20 cellular contexts compared by ENCODE assay signal in the genomic region with DNA sequence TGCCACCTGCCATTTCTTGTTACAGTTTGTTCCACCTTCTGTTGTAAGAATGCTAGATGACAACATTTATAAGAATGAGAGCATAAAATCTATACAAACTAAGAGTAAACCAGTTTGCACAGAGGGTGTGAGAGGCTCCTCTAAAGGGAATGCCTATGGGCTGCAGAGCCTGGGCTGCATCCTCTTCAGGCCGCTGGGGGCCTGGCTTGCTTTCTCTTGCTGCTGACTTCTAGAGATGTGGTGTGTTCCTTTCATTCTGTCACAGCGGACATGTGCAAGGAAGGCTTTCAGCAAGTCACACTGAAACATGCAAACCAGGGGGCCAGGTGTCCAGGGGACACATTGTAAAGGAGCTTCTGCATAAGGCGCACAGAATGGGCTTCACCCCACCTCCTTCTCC. TPM values are rescaled to one million over a fixed set of nuclear protein-coding genes. Genes with fewer than 3 reads are reported as not detected.
DNase-seq lines count a peak whose midpoint lies in the region; ATAC-seq and TF ChIP-seq lines count a peak whose summit lies in the region.
"Had no signal": no experiment of that assay in that cellular context is flagged by ENCODE, and none has a peak within 500 bp of the region (broad histone marks: within the 10 kb centered on the region; RNA-seq: fewer than 3 reads in every experiment).

No MANE protein-coding gene starts in this region.

- H3K9me3 Mint-ChIP-seq in effector memory CD8-positive, alpha-beta T cell = no peaks in the 10 kb centered on the region
- H3K9me3 Mint-ChIP-seq: CD14-positive monocyte had no signal

- H3K9me3 ChIP-seq in cardiac muscle cell (ENCODE audit: low read depth) (no peaks in the 10 kb centered on the region), heart right ventricle (no peaks in the 10 kb centered on the region), MM.1S (replicated peaks; ENCODE audit: insufficient read depth, low read length) (no peaks in the 10 kb centered on the region), stomach smooth muscle (ENCODE audit: control insufficient read depth in 2 of 2, low read length in 2 of 2) (no peaks in the 10 kb centered on the region)
- H3K9me3 ChIP-seq: SJSA1 had no signal

- 86 to 90% methylated on average over 3 of the region's 3 CpGs for WGBS in heart right ventricle, 2 donors

- peaks cover 0 to 24% of the 10 kb centered on the region in 2 donors for H3K27me3 Mint-ChIP-seq in effector memory CD8-positive, alpha-beta T cell
- H3K27me3 Mint-ChIP-seq: B cell had no signal

- DNase-seq in cardiac muscle cell (ENCODE audit: low read depth in 1 of 2, low spot score in 1 of 2) = no peak
- DNase-seq in heart right ventricle = no peak
- no peak for DNase-seq in MM.1S
- DNase-seq in NCI-H1105 (lab: John Stamatoyannopoulos, UW) = no peak
- DNase-seq in HuH-7.5 (ENCODE audit: low spot score) = no peak
- no peak for DNase-seq in effector memory CD8-positive, alpha-beta T cell
- DNase-seq: DMS79, NCI-H1092 treated with DMSO at 0.1 percent for 48 hours, NCI-H146, NCI-H2029, NCI-H345, NCI-H524, NCI-H774 had no signal

- H3K27ac Mint-ChIP-seq in effector memory CD8-positive, alpha-beta T cell = no peak overlapping the region
- H3K27ac Mint-ChIP-seq: B cell had no signal

- H3K27me3 ChIP-seq in cardiac muscle cell = no peaks in the 10 kb centered on the region
- no peaks in the 10 kb centered on the region for H3K27me3 ChIP-seq in heart right ventricle
- peaks cover 47% of the 10 kb centered on the region for H3K27me3 ChIP-seq in MM.1S (replicated peaks; ENCODE audit: insufficient read depth, low read length)
- no peaks in the 10 kb centered on the region for H3K27me3 ChIP-seq in stomach smooth muscle (ENCODE audit: control insufficient read depth in 1 of 2, insufficient read depth in 2 of 2, low read length in 2 of 2)
- H3K27me3 ChIP-seq: SJSA1 had no signal

- H3K9ac ChIP-seq in MM.1S (ENCODE audit: low read length) = no peak overlapping the region
- H3K9ac ChIP-seq in stomach smooth muscle (ENCODE audit: low read length in 2 of 2) = no peak overlapping the region

- no peak overlapping the region for H3K4me3 Mint-ChIP-seq in effector memory CD8-positive, alpha-beta T cell
- H3K4me3 Mint-ChIP-seq: B cell, CD14-positive monocyte had no signal

- H4K20me1 ChIP-seq in MM.1S (ENCODE audit: insufficient read depth, low read length) = no peaks in the 10 kb centered on the region

- no peak overlapping the region for H3K4me2 ChIP-seq in MM.1S (ENCODE audit: low read depth, low read length)

- ATAC-seq in heart right ventricle (no peak), esophagus mucosa (peak; percentile 7)
- ATAC-seq in effector memory CD8-positive, alpha-beta T cell (replicated peaks) = no peak
- ATAC-seq: Right ventricle myocardium inferior had no signal

- H3K4me1 ChIP-seq in cardiac muscle cell (ENCODE audit: low read depth) (no peaks in the 10 kb centered on the region), heart right ventricle (peaks cover 15 to 57% (median 21%) of the 10 kb centered on the region in 9 donors), MM.1S (ENCODE audit: low read length) (peaks cover 16% of the 10 kb centered on the region), stomach smooth muscle (ENCODE audit: control insufficient read depth, insufficient read depth, low read length) (peaks cover 26% of the 10 kb centered on the region)
- H3K4me1 ChIP-seq: SJSA1 had no signal

- TF ChIP-seq CTCF in cardiac muscle cell (IDR thresholded peaks at IDR 0.05; ENCODE audit: low read depth, low read length) (no peak), heart right ventricle (IDR thresholded peaks at IDR 0.05) (no peak), MM.1S (IDR thresholded peaks at IDR 0.05; ENCODE audit: low read length) (0 out of 2 replicates have a peak, but pooled peaks have one; percentile 14)

- no peaks in the 10 kb centered on the region for H3K79me2 ChIP-seq in MM.1S (ENCODE audit: low read length)

- peak overlapping the region; percentile 15 for H3K27ac ChIP-seq in cardiac muscle cell
- H3K27ac ChIP-seq in heart right ventricle = no peak overlapping the region
- H3K27ac ChIP-seq in MM.1S (ENCODE audit: low read length) = no peak overlapping the region
- peak overlapping the region; percentile 46 for H3K27ac ChIP-seq in stomach smooth muscle (ENCODE audit: low read length)
- H3K27ac ChIP-seq: SJSA1 had no signal

- H3K36me3 Mint-ChIP-seq in effector memory CD8-positive, alpha-beta T cell (ENCODE audit: insufficient read depth) = no peaks in the 10 kb centered on the region
- H3K36me3 Mint-ChIP-seq: CD14-positive monocyte had no signal

- no peak overlapping the region for H3K4me3 ChIP-seq in cardiac muscle cell
- H3K4me3 ChIP-seq in heart right ventricle = no peak overlapping the region
- no peak overlapping the region for H3K4me3 ChIP-seq in MM.1S (ENCODE audit: low read length)
- H3K4me3 ChIP-seq in stomach smooth muscle (ENCODE audit: low read length in 2 of 2) = no peak overlapping the region
- H3K4me3 ChIP-seq: SJSA1 had no signal

- no peak overlapping the region for H2AFZ ChIP-seq in MM.1S (ENCODE audit: low read length)

- peaks cover 0 to 1% of the 10 kb centered on the region in 2 donors for H3K4me1 Mint-ChIP-seq in effector memory CD8-positive, alpha-beta T cell (ENCODE audit: low read depth in 2 of 2)
- H3K4me1 Mint-ChIP-seq: CD14-positive monocyte had no signal

- 0 out of 2 replicates have a peak, but pooled peaks cover 4% of the 10 kb centered on the region for H3F3A ChIP-seq in MM.1S (ENCODE audit: insufficient read depth, low read length)

- no peaks in the 10 kb centered on the region for H3K9me2 ChIP-seq in MM.1S (replicated peaks; ENCODE audit: insufficient read depth, low read length)

- H3K36me3 ChIP-seq in cardiac muscle cell = peaks cover 73% of the 10 kb centered on the region
- peaks cover 8 to 84% (median 64%) of the 10 kb centered on the region in 9 donors for H3K36me3 ChIP-seq in heart right ventricle
- H3K36me3 ChIP-seq in MM.1S (replicated peaks; ENCODE audit: insufficient read depth, low read length) = no peaks in the 10 kb centered on the region
- H3K36me3 ChIP-seq in stomach smooth muscle (ENCODE audit: control insufficient read depth in 2 of 2, insufficient read depth in 2 of 2, low read length in 2 of 2) = peaks cover 54 to 67% of the 10 kb centered on the region in 2 donors

- intact Hi-C loops in heart right ventricle (cut with DNase I) = loop anchor here in 2 of 10 donors (2.0 kb wide), 1 partner anchor 21 kb away; no protein-coding TSS in a partner anchor

RNA-seq across cellular contexts. Expression of a gene that starts 7.1 kb away (rescaled TPM):
- total RNA-seq in cardiac muscle cell (113 and 164 TPM in 2 replicates), heart right ventricle (100 to 1,000 TPM in 9 of 10 donors, 10 to 100 TPM in 1; 96.7 to 168 (median 124) TPM), esophagus mucosa (193 TPM)
- polyA plus RNA-seq in cardiac muscle cell (284 and 330 TPM in 2 replicates), heart right ventricle (100 to 1,000 TPM; 153 to 189 TPM)

RNA-seq across cellular contexts. Expression of a gene that starts 25.4 kb away (rescaled TPM):
- 500 and 516 TPM in 2 replicates for total RNA-seq in cardiac muscle cell
- polyA plus RNA-seq in cardiac muscle cell = 194 and 196 TPM in 2 replicates
- total RNA-seq in heart right ventricle = 1,000 to 10,000 TPM in 6 of 10 donors, 100 to 1,000 TPM in 4; 364 to 2,445 (median 1,303) TPM
- polyA plus RNA-seq in heart right ventricle = 1,000 to 10,000 TPM in 1 of 2 donors, 100 to 1,000 TPM in 1; 223 to 1,054 TPM
- total RNA-seq in esophagus mucosa = 2.0 TPM
- total RNA-seq: B cell had no signal
- polyA plus RNA-seq: CD14-positive monocyte had no signal

RNA-seq across cellular contexts. Expression of a gene that starts 55.0 kb away (rescaled TPM):
- total RNA-seq in cardiac muscle cell (0.49 and 1.2 TPM in 2 replicates), heart right ventricle (under 1 TPM; 0.09 to 0.42 (median 0.27) TPM), esophagus mucosa (1.8 TPM)
- polyA plus RNA-seq in cardiac muscle cell (1.6 TPM in 2 replicates), heart right ventricle (under 1 TPM; 0.23 to 0.44 TPM)
- total RNA-seq: LHCN-M2, SJSA1 had no signal

Comparison
In these comparisons a context has a peak if more than half of its experiments do, and no peak if none do; other contexts are left out.
1. H3K27ac ChIP-seq: peak in cardiac muscle cell (single experiment) and stomach smooth muscle (single experiment); none in heart right ventricle (0 of 10) and MM.1S (single experiment).
2. RNA of a gene that starts 25.4 kb away (total RNA-seq): 364 to 2,445 TPM in heart right ventricle and 500 to 516 TPM in cardiac muscle cell; 2.0 TPM in esophagus mucosa (single experiment); every median in the first group is over 100 times any median in the second.